In genomic region chr5:173158366-173158765, GRCh38 we compare ENCODE assay signal across 15 cellular contexts. TPM values are rescaled to one million over a fixed set of nuclear protein-coding genes. Genes with fewer than 3 reads are reported as not detected.
DNase-seq lines count a peak whose midpoint lies in the region; ATAC-seq and TF ChIP-seq lines count a peak whose summit lies in the region.
"Had no signal": no experiment of that assay in that cellular context is flagged by ENCODE, and none has a peak within 500 bp of the region (broad histone marks: within the 10 kb centered on the region; RNA-seq: fewer than 3 reads in every experiment).

No MANE protein-coding gene starts in this region.

- no peak for ATAC-seq in activated CD8-positive, alpha-beta memory T cell treated with anti-CD3 and anti-CD28 coated beads, Interleukin-2, amount 10 ng/mL, durations not matched to agents 7 days and 5 days
- ATAC-seq in HG02981 (IDR thresholded peaks at IDR 0.05; ENCODE audit: unreplicated experiment) = no peak
- ATAC-seq: A549; CD8-positive, alpha-beta T cell had no signal

- no peak overlapping the region for H3K27ac Mint-ChIP-seq in activated CD8-positive, alpha-beta memory T cell treated with anti-CD3 and anti-CD28 coated beads, Interleukin-2, amount 10 ng/mL, durations not matched to agents 7 days and 5 days
- H3K27ac Mint-ChIP-seq in nephron progenitor cell (peak overlapping the region; percentile 78), osteocyte (ENCODE audit: unreplicated experiment) (no peak overlapping the region)
- H3K27ac Mint-ChIP-seq: B cell; CD4-positive, alpha-beta T cell; CD8-positive, alpha-beta T cell had no signal

- CTCF ChIA-PET in activated CD8-positive, alpha-beta memory T cell treated with anti-CD3 and anti-CD28 coated beads, Interleukin-2, amount 10 ng/mL, durations not matched to agents 7 days and 5 days (lab: Charles Lee) = interaction anchor here (0.6 kb wide), 1 partner anchor 102 kb away, joined by 3 read pairs; no protein-coding TSS in a partner anchor

- TF ChIP-seq CTCF in nephron progenitor cell (IDR thresholded peaks at IDR 0.05) = no peak
- no peak for TF ChIP-seq CTCF in osteocyte (IDR thresholded peaks at IDR 0.05)

- H3K27me3 Mint-ChIP-seq in activated CD8-positive, alpha-beta memory T cell treated with anti-CD3 and anti-CD28 coated beads, Interleukin-2, amount 10 ng/mL, durations not matched to agents 7 days and 5 days = no peaks in the 10 kb centered on the region
- H3K27me3 Mint-ChIP-seq in nephron progenitor cell (ENCODE audit: low read depth, poor library complexity) (peaks cover 3% of the 10 kb centered on the region), osteocyte (ENCODE audit: unreplicated experiment) (no peaks in the 10 kb centered on the region)
- H3K27me3 Mint-ChIP-seq: B cell; CD4-positive, alpha-beta T cell had no signal

- H3K4me3 Mint-ChIP-seq in activated CD8-positive, alpha-beta memory T cell treated with anti-CD3 and anti-CD28 coated beads, Interleukin-2, amount 10 ng/mL, durations not matched to agents 7 days and 5 days = no peak overlapping the region
- no peak overlapping the region for H3K4me3 Mint-ChIP-seq in nephron progenitor cell
- H3K4me3 Mint-ChIP-seq in osteocyte (ENCODE audit: unreplicated experiment) = no peak overlapping the region
- H3K4me3 Mint-ChIP-seq: B cell; CD4-positive, alpha-beta T cell; CD8-positive, alpha-beta T cell had no signal

- H3K4me1 Mint-ChIP-seq in activated CD8-positive, alpha-beta memory T cell treated with anti-CD3 and anti-CD28 coated beads, Interleukin-2, amount 10 ng/mL, durations not matched to agents 7 days and 5 days = peaks cover 7% of the 10 kb centered on the region
- peaks cover 27% of the 10 kb centered on the region for H3K4me1 Mint-ChIP-seq in nephron progenitor cell
- no peaks in the 10 kb centered on the region for H3K4me1 Mint-ChIP-seq in osteocyte (ENCODE audit: unreplicated experiment)
- H3K4me1 Mint-ChIP-seq: B cell had no signal

- DNase-seq in activated CD8-positive, alpha-beta memory T cell treated with anti-CD3 and anti-CD28 coated beads, Interleukin-2, amount 10 ng/mL, durations not matched to agents 7 days and 5 days = peak; percentile 30
- DNase-seq in activated CD8-positive, alpha-beta memory T cell treated with anti-CD3 and anti-CD28 coated beads for 24 hours = no peak
- DNase-seq in nephron progenitor cell (no peak), osteocyte (ENCODE audit: extremely low spot score, unreplicated experiment) (peak; percentile 80), NCI-H2107 (lab: John Stamatoyannopoulos, UW) (no peak)
- DNase-seq: AML-193; Caco-2; Calu3; CD4-positive, alpha-beta T cell; CD8-positive, alpha-beta T cell; DMS79 treated with DMSO at 0.1 percent for 48 hours; GF-D8 had no signal

- H3K9me3 Mint-ChIP-seq in activated CD8-positive, alpha-beta memory T cell treated with anti-CD3 and anti-CD28 coated beads, Interleukin-2, amount 10 ng/mL, durations not matched to agents 7 days and 5 days (ENCODE audit: low read depth) = no peaks in the 10 kb centered on the region
- no peaks in the 10 kb centered on the region for H3K9me3 Mint-ChIP-seq in nephron progenitor cell
- H3K9me3 Mint-ChIP-seq in osteocyte (ENCODE audit: unreplicated experiment) = no peaks in the 10 kb centered on the region
- H3K9me3 Mint-ChIP-seq: CD4-positive, alpha-beta T cell; CD8-positive, alpha-beta T cell had no signal

- H3K36me3 Mint-ChIP-seq in activated CD8-positive, alpha-beta memory T cell treated with anti-CD3 and anti-CD28 coated beads, Interleukin-2, amount 10 ng/mL, durations not matched to agents 7 days and 5 days = peaks cover 14% of the 10 kb centered on the region
- H3K36me3 Mint-ChIP-seq in nephron progenitor cell (ENCODE audit: low read depth) (peaks cover 40% of the 10 kb centered on the region), osteocyte (ENCODE audit: unreplicated experiment) (peaks cover 32% of the 10 kb centered on the region)

RNA-seq across cellular contexts. Expression of gene BNIP1, which starts 14.0 kb away (rescaled TPM):
- total RNA-seq in activated CD8-positive, alpha-beta memory T cell treated with anti-CD3 and anti-CD28 coated beads, Interleukin-2, amount 10 ng/mL, durations not matched to agents 7 days and 5 days = 10 to 100 TPM; 14.5 to 16.3 TPM
- 10.1 and 10.5 TPM in 2 replicates for total RNA-seq in osteocyte

Comparison
In these comparisons a context has a peak if more than half of its experiments do, and no peak if none do; other contexts are left out.
1. DNase-seq: peak in activated CD8-positive, alpha-beta memory T cell treated with anti-CD3 and anti-CD28 coated beads, Interleukin-2, amount 10 ng/mL, durations not matched to agents 7 days and 5 days (single experiment) and osteocyte (single experiment); none in activated CD8-positive, alpha-beta memory T cell treated with anti-CD3 and anti-CD28 coated beads for 24 hours (single experiment), nephron progenitor cell (single experiment) and NCI-H2107 (single experiment).